In the genomic region with DNA sequence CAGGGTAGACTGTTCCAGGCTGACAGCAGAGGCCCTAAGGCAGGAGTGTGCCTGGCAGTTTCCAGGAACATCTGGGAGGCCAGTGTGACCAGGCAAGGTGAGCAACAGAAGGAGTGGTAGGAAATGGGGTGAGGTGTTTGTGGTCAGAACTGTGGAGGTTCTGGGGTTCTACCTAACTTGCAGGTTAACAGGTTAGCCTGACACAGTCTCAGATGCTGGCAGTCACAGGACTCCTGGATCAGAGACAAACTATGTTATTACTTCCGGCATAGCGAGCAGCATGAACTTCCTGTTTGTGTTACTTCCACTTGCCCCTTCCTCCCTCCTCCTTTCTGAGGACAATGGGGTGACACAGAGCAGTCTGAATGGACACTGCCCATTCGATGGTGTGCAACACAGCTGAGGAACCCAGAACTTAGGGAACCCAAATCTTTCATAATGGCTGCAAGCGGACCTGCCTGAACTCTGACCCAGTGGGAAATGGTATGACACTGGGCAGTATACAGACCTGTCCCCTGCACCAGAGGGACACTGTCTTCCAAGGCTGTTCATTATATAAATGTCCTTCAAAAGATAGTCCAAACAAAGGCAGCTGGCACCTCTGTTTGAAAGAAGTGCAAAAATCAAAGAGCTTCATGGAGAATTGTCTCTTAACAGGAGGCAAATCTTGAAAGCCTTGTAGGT, we compare ENCODE assay signal across 10 cellular contexts. TPM values are rescaled to one million over a fixed set of nuclear protein-coding genes. Genes with fewer than 3 reads are reported as not detected.
DNase-seq lines count a peak whose midpoint lies in the region; ATAC-seq, FAIRE-seq and TF ChIP-seq lines count a peak whose summit lies in the region.
"Had no signal": no experiment of that assay in that cellular context is flagged by ENCODE, and none has a peak within 500 bp of the region (broad histone marks: within the 10 kb centered on the region; RNA-seq: fewer than 3 reads in every experiment).

No MANE protein-coding gene starts in this region.

- H3K36me3 Mint-ChIP-seq in activated CD4-positive, alpha-beta T cell treated with anti-CD3 and anti-CD28 coated beads for 36 hours (ENCODE audit: low read depth): peaks cover 5% of the 10 kb centered on the region
- no peaks in the 10 kb centered on the region for H3K36me3 Mint-ChIP-seq in T-helper 17 cell (ENCODE audit: low read depth)

- H3K36me3 ChIP-seq in endothelial cell of umbilical vein (ENCODE audit: control insufficient read depth in 2 of 2, extremely low read depth in 1 of 2, insufficient read depth in 2 of 2, low read length in 2 of 2): no peaks in the 10 kb centered on the region

- TF ChIP-seq POLR2A in endothelial cell of umbilical vein (IDR thresholded peaks at IDR 0.05; ENCODE audit: low read depth, low read length): no peak

- intact Hi-C loops in activated CD4-positive, alpha-beta T cell treated with anti-CD3 and anti-CD28 coated beads for 36 hours (cut with DNase I, micrococcal nuclease): loop anchor here in 1 of 2 experiments (5.0 kb wide), 4 partner anchors 403 to 1678 kb away; a partner anchor contains a TSS
- intact Hi-C loops in endothelial cell of umbilical vein (cut with micrococcal nuclease): no loop called here

- ATAC-seq in activated CD4-positive, alpha-beta T cell treated with anti-CD3 and anti-CD28 coated beads for 36 hours: peak; percentile 14
- peak; percentile 8 for ATAC-seq in T-helper 17 cell
- no peak for ATAC-seq in stimulated activated naive CD8-positive, alpha-beta T cell treated with anti-CD3 and anti-CD28 coated beads, Interleukin-15, Interleukin-2, amounts not matched to agents 100 U/mL and 50 U/mL, for 24 hours

- H3K9me3 ChIP-seq in T-helper 17 cell (ENCODE audit: control insufficient read depth, low read length, poor library complexity, severe bottlenecking): no peaks in the 10 kb centered on the region
- no peaks in the 10 kb centered on the region for H3K9me3 ChIP-seq in endothelial cell of umbilical vein (replicated peaks; ENCODE audit: control insufficient read depth, insufficient read depth, low read length)

- no peaks in the 10 kb centered on the region for H3K9me3 Mint-ChIP-seq in activated CD4-positive, alpha-beta T cell treated with anti-CD3 and anti-CD28 coated beads for 36 hours (ENCODE audit: low read depth)

- POLR2A ChIA-PET in activated CD4-positive, alpha-beta T cell treated with anti-CD3 and anti-CD28 coated beads for 36 hours (lab: Charles Lee): interaction anchor here (1.4 kb wide), 1 partner anchor 28 kb away, joined by 11 read pairs; a partner anchor contains a TSS
- POLR2A ChIA-PET in endothelial cell of umbilical vein (lab: Charles Lee): no interaction called here

- H3K9ac ChIP-seq in endothelial cell of umbilical vein (replicated peaks; ENCODE audit: extremely low read depth, insufficient read depth, low read length): no peak overlapping the region

- no peaks in the 10 kb centered on the region for H3K9me1 ChIP-seq in endothelial cell of umbilical vein (replicated peaks; ENCODE audit: control insufficient read depth, extremely low read depth, insufficient read depth, low read length)

- H3K79me2 ChIP-seq in endothelial cell of umbilical vein (ENCODE audit: control insufficient read depth, insufficient read depth, low read length): peaks cover 11% of the 10 kb centered on the region

- peak overlapping the region; percentile 93 for H2AFZ ChIP-seq in endothelial cell of umbilical vein (ENCODE audit: low read depth, low read length)

- peak overlapping the region; percentile 52 for H3K4me2 ChIP-seq in endothelial cell of umbilical vein (ENCODE audit: insufficient read depth, low read length)

- FAIRE-seq in endothelial cell of umbilical vein (lab: Jason Lieb, UNC): peak; percentile 88
- FAIRE-seq in D721Med (lab: Jason Lieb, UNC): no peak
- FAIRE-seq: colon had no signal

- H4K20me1 ChIP-seq in endothelial cell of umbilical vein (replicated peaks; ENCODE audit: control insufficient read depth, extremely low read depth, insufficient read depth, low read length): no peaks in the 10 kb centered on the region

- H3K4me3 Mint-ChIP-seq in activated CD4-positive, alpha-beta T cell treated with anti-CD3 and anti-CD28 coated beads for 36 hours: no peak overlapping the region
- peak overlapping the region; percentile 73 for H3K4me3 Mint-ChIP-seq in T-helper 17 cell

- peaks cover 29% of the 10 kb centered on the region for H3K4me1 Mint-ChIP-seq in activated CD4-positive, alpha-beta T cell treated with anti-CD3 and anti-CD28 coated beads for 36 hours
- H3K4me1 Mint-ChIP-seq in T-helper 17 cell: peaks cover 19% of the 10 kb centered on the region

- CTCF ChIA-PET in activated CD4-positive, alpha-beta T cell treated with anti-CD3 and anti-CD28 coated beads for 36 hours (lab: Charles Lee): interaction anchor here (1.1 to 1.3 kb wide), 3 partner anchors 19 to 206 kb away, joined by 3 to 9 read pairs (median 6); a partner anchor contains a TSS
- CTCF ChIA-PET in endothelial cell of umbilical vein (lab: Charles Lee): interaction anchor here (0.9 to 1.7 kb wide), 4 partner anchors 17 to 58 kb away, joined by 3 to 8 read pairs (median 4); a partner anchor contains a TSS

- peak; percentile 47 for DNase-seq in activated CD4-positive, alpha-beta T cell treated with anti-CD3 and anti-CD28 coated beads for 36 hours
- DNase-seq in activated CD4-positive, alpha-beta T cell treated with anti-CD3 and anti-CD28 coated beads, Interleukin-2, amount 50 U/mL, for 4 hours: no peak
- DNase-seq in T-helper 17 cell (no peak), endothelial cell of umbilical vein (ENCODE audit: low read depth, low spot score) (peak; percentile 37), NCI-H226 (no peak), OCI-M1 (lab: John Stamatoyannopoulos, UW) (no peak), D721Med (ENCODE audit: insufficient read length, low spot score) (no peak)
- peak; percentile 29 for DNase-seq in stimulated activated naive CD8-positive, alpha-beta T cell treated with anti-CD3 and anti-CD28 coated beads, Interleukin-15, Interleukin-2, amounts not matched to agents 100 U/mL and 50 U/mL, for 24 hours
- DNase-seq: occipital lobe had no signal

- H3K27ac ChIP-seq in endothelial cell of umbilical vein (ENCODE audit: insufficient read depth, low read depth, low read length): peak overlapping the region; percentile 25

- H3K27me3 Mint-ChIP-seq in activated CD4-positive, alpha-beta T cell treated with anti-CD3 and anti-CD28 coated beads for 36 hours: no peaks in the 10 kb centered on the region
- no peaks in the 10 kb centered on the region for H3K27me3 Mint-ChIP-seq in T-helper 17 cell

- peaks cover 14% of the 10 kb centered on the region for H3K4me1 ChIP-seq in endothelial cell of umbilical vein (ENCODE audit: control insufficient read depth, extremely low read depth, insufficient read depth, low read length)

- no peak overlapping the region for H3K4me3 ChIP-seq in endothelial cell of umbilical vein (replicated peaks in 1 of 3; ENCODE audit: insufficient read depth in 1 of 3, low read depth in 1 of 3, low read length in 3 of 3)

- BruUV-seq in endothelial cell of umbilical vein (replicated peaks; lab: Mats Ljungman, UMichigan): no TSS peak

- dilution Hi-C loops in endothelial cell of umbilical vein (cut with MboI; ENCODE audit: extremely low pct_ligation_motif_present, low sequenced_read_pairs): no loop called here

- no peaks in the 10 kb centered on the region for H3K27me3 ChIP-seq in endothelial cell of umbilical vein (ENCODE audit: control insufficient read depth in 2 of 2, insufficient read depth in 2 of 2, low read length in 2 of 2)

- TF ChIP-seq CTCF in endothelial cell of umbilical vein (IDR thresholded peaks at IDR 0.05; ENCODE audit: extremely low read depth in 1 of 2, insufficient read depth in 1 of 2, low read depth in 1 of 2, low read length in 2 of 2): no peak
- no peak for TF ChIP-seq CTCF in D721Med (IDR thresholded peaks at IDR 0.05; ENCODE audit: insufficient read depth, missing control alignments)

- peak overlapping the region; percentile 61 for H3K27ac Mint-ChIP-seq in activated CD4-positive, alpha-beta T cell treated with anti-CD3 and anti-CD28 coated beads for 36 hours
- peak overlapping the region; percentile 63 for H3K27ac Mint-ChIP-seq in T-helper 17 cell

RNA-seq across cellular contexts. Expression of a gene that starts 3.9 kb away (rescaled TPM):
- 100 to 1,000 TPM in 1 of 2 experiments, 10 to 100 TPM in 1; 89.4 to 107 TPM for total RNA-seq in activated CD4-positive, alpha-beta T cell treated with anti-CD3 and anti-CD28 coated beads for 36 hours
- 100 to 1,000 TPM; 131 to 132 TPM for total RNA-seq in T-helper 17 cell
- 116 and 130 TPM in 2 replicates for total RNA-seq in endothelial cell of umbilical vein
- polyA plus RNA-seq in endothelial cell of umbilical vein: 27.3 and 33.2 TPM in 2 replicates
- 35.9 and 36.7 TPM in 2 replicates for polyA plus RNA-seq in endothelial cell of umbilical vein (2011; cell fraction: cytosol; rRNA removed)
- polyA plus RNA-seq in endothelial cell of umbilical vein (2011; cell fraction: nucleus; rRNA removed): 45.5 and 53.4 TPM in 2 replicates
- 73.0 and 76.9 TPM in 2 replicates for polyA plus RNA-seq in endothelial cell of umbilical vein (2012)
- 155 and 167 TPM in 2 replicates for polyA minus RNA-seq in endothelial cell of umbilical vein
- polyA minus RNA-seq in endothelial cell of umbilical vein (2011; cell fraction: cytosol; rRNA and poly(A)+ RNA removed): 54.3 TPM
- polyA minus RNA-seq in endothelial cell of umbilical vein (2011; cell fraction: nucleus; rRNA and poly(A)+ RNA removed): 40.1 and 64.0 TPM in 2 replicates

RNA-seq across cellular contexts. Expression of a gene that starts 27.7 kb away (rescaled TPM):
- 10 to 100 TPM; 11.5 to 14.9 TPM for total RNA-seq in activated CD4-positive, alpha-beta T cell treated with anti-CD3 and anti-CD28 coated beads for 36 hours
- total RNA-seq in T-helper 17 cell (10 to 100 TPM; 14.2 to 14.9 TPM), endothelial cell of umbilical vein (6.7 and 7.8 TPM in 2 replicates)
- 5.1 and 5.9 TPM in 2 replicates for polyA plus RNA-seq in endothelial cell of umbilical vein
- 3.5 and 3.9 TPM in 2 replicates for polyA plus RNA-seq in endothelial cell of umbilical vein (2011; cell fraction: cytosol; rRNA removed)
- polyA plus RNA-seq in endothelial cell of umbilical vein (2011; cell fraction: nucleus; rRNA removed): 11.1 and 11.4 TPM in 2 replicates
- 5.7 and 7.2 TPM in 2 replicates for polyA plus RNA-seq in endothelial cell of umbilical vein (2012)
- 3.7 and 5.0 TPM in 2 replicates for polyA minus RNA-seq in endothelial cell of umbilical vein
- polyA minus RNA-seq in endothelial cell of umbilical vein (2011; cell fraction: cytosol; rRNA and poly(A)+ RNA removed): 11.6 TPM
- 3.1 and 3.8 TPM in 2 replicates for polyA minus RNA-seq in endothelial cell of umbilical vein (2011; cell fraction: nucleus; rRNA and poly(A)+ RNA removed)

RNA-seq across cellular contexts. Expression of a gene that starts 41.6 kb away (rescaled TPM):
- total RNA-seq in activated CD4-positive, alpha-beta T cell treated with anti-CD3 and anti-CD28 coated beads for 36 hours: 1 to 10 TPM; 4.6 to 5.2 TPM
- total RNA-seq in T-helper 17 cell: 1 to 10 TPM; 2.1 to 3.0 TPM
- total RNA-seq in endothelial cell of umbilical vein: 6.6 and 8.7 TPM in 2 replicates
- 6.6 and 6.9 TPM in 2 replicates for polyA plus RNA-seq in endothelial cell of umbilical vein
- polyA plus RNA-seq in endothelial cell of umbilical vein (2011; cell fraction: cytosol; rRNA removed): 6.2 and 6.3 TPM in 2 replicates
- 6.4 and 7.0 TPM in 2 replicates for polyA plus RNA-seq in endothelial cell of umbilical vein (2011; cell fraction: nucleus; rRNA removed)
- 7.6 and 9.3 TPM in 2 replicates for polyA plus RNA-seq in endothelial cell of umbilical vein (2012)
- 5.4 and 5.8 TPM in 2 replicates for polyA minus RNA-seq in endothelial cell of umbilical vein
- 10.9 TPM for polyA minus RNA-seq in endothelial cell of umbilical vein (2011; cell fraction: cytosol; rRNA and poly(A)+ RNA removed)
- 2.8 and 2.9 TPM in 2 replicates for polyA minus RNA-seq in endothelial cell of umbilical vein (2011; cell fraction: nucleus; rRNA and poly(A)+ RNA removed)

RNA-seq across cellular contexts. Expression of a gene that starts 59.0 kb away (rescaled TPM):
- total RNA-seq in activated CD4-positive, alpha-beta T cell treated with anti-CD3 and anti-CD28 coated beads for 36 hours: 100 to 1,000 TPM; 286 to 328 TPM
- 10 to 100 TPM; 69.8 to 80.9 TPM for total RNA-seq in T-helper 17 cell
- 115 and 140 TPM in 2 replicates for total RNA-seq in endothelial cell of umbilical vein
- 48.5 and 63.5 TPM in 2 replicates for polyA plus RNA-seq in endothelial cell of umbilical vein
- 108 and 109 TPM in 2 replicates for polyA plus RNA-seq in endothelial cell of umbilical vein (2011; cell fraction: cytosol; rRNA removed)
- polyA plus RNA-seq in endothelial cell of umbilical vein (2011; cell fraction: nucleus; rRNA removed): 45.8 and 59.1 TPM in 2 replicates
- polyA plus RNA-seq in endothelial cell of umbilical vein (2012): 187 and 200 TPM in 2 replicates
- 62.0 and 80.5 TPM in 2 replicates for polyA minus RNA-seq in endothelial cell of umbilical vein
- polyA minus RNA-seq in endothelial cell of umbilical vein (2011; cell fraction: cytosol; rRNA and poly(A)+ RNA removed): 145 TPM
- 32.3 and 60.3 TPM in 2 replicates for polyA minus RNA-seq in endothelial cell of umbilical vein (2011; cell fraction: nucleus; rRNA and poly(A)+ RNA removed)

Comparison
In these comparisons a context has a peak if more than half of its experiments do, and no peak if none do; other contexts are left out.
1. DNase-seq: peak in activated CD4-positive, alpha-beta T cell treated with anti-CD3 and anti-CD28 coated beads for 36 hours (single experiment), endothelial cell of umbilical vein (single experiment) and stimulated activated naive CD8-positive, alpha-beta T cell treated with anti-CD3 and anti-CD28 coated beads, Interleukin-15, Interleukin-2, amounts not matched to agents 100 U/mL and 50 U/mL, for 24 hours (single experiment); none in activated CD4-positive, alpha-beta T cell treated with anti-CD3 and anti-CD28 coated beads, Interleukin-2, amount 50 U/mL, for 4 hours (0 of 2), T-helper 17 cell (0 of 3), NCI-H226 (single experiment), OCI-M1 (single experiment) and D721Med (single experiment).